In genomic region chr19:9086761-9087160, GRCh38 we compare ENCODE assay signal across 4 cellular contexts. TPM values are rescaled to one million over a fixed set of nuclear protein-coding genes. Genes with fewer than 3 reads are reported as not detected.
"Had no signal": no experiment of that assay in that cellular context is flagged by ENCODE, and none has a peak within 500 bp of the region (broad histone marks: within the 10 kb centered on the region; RNA-seq: fewer than 3 reads in every experiment).

Gene OR1M1, plus strand, starts transcription at chr19:9087061. Its CDS starts 6,184 bp downstream, at chr19:9093245.

- DNase-seq: GDM1, GF-D8 had no signal

- H3K4me3 ChIP-seq: GM12878 had no signal

RNA-seq across cellular contexts. Expression of gene OR1M1, which starts in this region (rescaled TPM):
- total RNA-seq: G401, GM12878 had no signal
